In the genomic region with DNA sequence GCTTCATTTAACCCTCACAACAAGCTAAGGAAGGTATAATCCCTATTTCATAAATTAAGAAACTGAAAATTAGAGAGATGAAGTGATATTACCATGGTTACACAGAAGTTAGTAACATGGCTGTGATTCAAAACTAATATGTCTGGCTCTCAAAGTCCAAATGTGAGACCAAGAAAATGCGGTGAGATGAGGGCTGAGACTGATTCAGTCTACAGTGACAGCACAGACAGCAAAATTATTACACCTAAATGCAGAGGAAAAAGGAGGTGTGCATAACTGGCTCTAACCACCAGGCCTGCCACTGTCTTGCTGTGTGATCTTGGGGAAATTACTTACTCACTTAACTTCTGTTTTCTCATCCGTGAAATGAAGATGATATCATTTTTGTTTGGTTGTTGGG, we compare ENCODE assay signal across 24 cellular contexts.
DNase-seq lines count a peak whose midpoint lies in the region; ATAC-seq, FAIRE-seq and TF ChIP-seq lines count a peak whose summit lies in the region.
"Had no signal": no experiment of that assay in that cellular context is flagged by ENCODE, and none has a peak within 500 bp of the region (broad histone marks: within the 10 kb centered on the region; RNA-seq: fewer than 3 reads in every experiment).

No MANE protein-coding gene starts in this region.

- H3K4me1 ChIP-seq in keratinocyte (ENCODE audit: control insufficient read depth, extremely low read depth, insufficient read depth, low read length) (no peaks in the 10 kb centered on the region), right cardiac atrium (ENCODE audit: control insufficient read depth, insufficient read depth, low read length) (no peaks in the 10 kb centered on the region)
- H3K4me1 ChIP-seq: ascending aorta, SJSA1 had no signal

- WGBS in right cardiac atrium, result 66% methylated on average over 2 of the region's 2 CpGs

- no peak overlapping the region for H3K4me2 ChIP-seq in keratinocyte (ENCODE audit: control insufficient read depth, extremely low read depth, insufficient read depth, low read depth, low read length)
- H3K4me2 ChIP-seq: GM23338 had no signal

- no peaks in the 10 kb centered on the region for H4K20me1 ChIP-seq in keratinocyte (ENCODE audit: control insufficient read depth, extremely low read depth, insufficient read depth, low read length)

- H3K79me2 ChIP-seq in keratinocyte (ENCODE audit: control insufficient read depth, insufficient read depth, low read length), result no peaks in the 10 kb centered on the region

- no peak for TF ChIP-seq POLR2A in H54 (IDR thresholded peaks at IDR 0.05; ENCODE audit: low read depth, low read length)

- H3K27me3 ChIP-seq in keratinocyte (ENCODE audit: control insufficient read depth, extremely low read depth, insufficient read depth, low read length) (no peaks in the 10 kb centered on the region), right cardiac atrium (ENCODE audit: control insufficient read depth, insufficient read depth) (no peaks in the 10 kb centered on the region)
- H3K27me3 ChIP-seq: ascending aorta, SJSA1 had no signal

- H3K9me3 ChIP-seq in keratinocyte (ENCODE audit: control insufficient read depth, low read depth, low read length), result no peaks in the 10 kb centered on the region
- H3K9me3 ChIP-seq in right cardiac atrium (ENCODE audit: control insufficient read depth, low read length), result no peaks in the 10 kb centered on the region
- H3K9me3 ChIP-seq: ascending aorta, SJSA1 had no signal

- dilution Hi-C loops in keratinocyte (cut with MboI; ENCODE audit: extremely low pct_ligation_motif_present, low sequenced_read_pairs), result no loop called here

- FAIRE-seq in H54 (lab: Jason Lieb, UNC) (peak; percentile 23), keratinocyte (lab: Jason Lieb, UNC) (peak; percentile 13)

- H3K9me1 ChIP-seq in keratinocyte (ENCODE audit: control insufficient read depth, extremely low read depth, insufficient read depth, low read length), result no peaks in the 10 kb centered on the region

- no peaks in the 10 kb centered on the region for H3K36me3 ChIP-seq in keratinocyte (ENCODE audit: control insufficient read depth in 2 of 2, extremely low read depth in 1 of 2, insufficient read depth in 2 of 2, low read length in 2 of 2)
- H3K36me3 ChIP-seq: ascending aorta, SJSA1 had no signal

- H2AFZ ChIP-seq in keratinocyte (ENCODE audit: control insufficient read depth, low read length), result no peak overlapping the region

- no peak overlapping the region for H3K27ac ChIP-seq in keratinocyte (ENCODE audit: control insufficient read depth, insufficient read depth, low read length)
- H3K27ac ChIP-seq in right cardiac atrium (ENCODE audit: low read length), result no peak overlapping the region
- H3K27ac ChIP-seq: ascending aorta, SJSA1 had no signal

- ATAC-seq in GM18868 (IDR thresholded peaks at IDR 0.05; ENCODE audit: unreplicated experiment), result peak; percentile 54
- ATAC-seq in HG03108 (IDR thresholded peaks at IDR 0.05; ENCODE audit: unreplicated experiment), result peak; percentile 46
- ATAC-seq in sciatic nerve, result no peak
- no peak for ATAC-seq in right cardiac atrium
- ATAC-seq: activated CD4-positive, alpha-beta T cell treated with anti-CD3 and anti-CD28 coated beads for 36 hours; GM23338; left colon; naive thymus-derived CD4-positive, alpha-beta T cell; stimulated activated naive CD8-positive, alpha-beta T cell treated with anti-CD3 and anti-CD28 coated beads, Interleukin-15, Interleukin-2, amounts not matched to agents 100 U/mL and 50 U/mL, for 24 hours had no signal

- TF ChIP-seq CTCF in keratinocyte (optimal IDR thresholded peaks at IDR 0.05 in 1 of 3, IDR thresholded peaks at IDR 0.05 in 1 of 3, conservative IDR thresholded peaks at IDR 0.05 in 1 of 3; ENCODE audit: extremely low read depth in 1 of 3, insufficient read depth in 2 of 3, low read length in 3 of 3), result no peak

- intact Hi-C loops in sciatic nerve (cut with DNase I) (no loop called here), right cardiac atrium (cut with DNase I) (no loop called here)

- H3K4me3 ChIP-seq in keratinocyte (ENCODE audit: control insufficient read depth in 2 of 3, extremely low read depth in 1 of 3, insufficient read depth in 2 of 3, low read depth in 1 of 3, low read length in 3 of 3), result no peak overlapping the region
- H3K4me3 ChIP-seq in right cardiac atrium (ENCODE audit: low read length), result no peak overlapping the region
- H3K4me3 ChIP-seq: ascending aorta, GM23338, SJSA1 had no signal

- no peak overlapping the region for H3K9ac ChIP-seq in keratinocyte (ENCODE audit: control insufficient read depth, extremely low read depth, insufficient read depth, low read length)

- DNase-seq in H54 (ENCODE audit: insufficient read length, low spot score), result no peak
- DNase-seq in keratinocyte (ENCODE audit: low read depth, low spot score), result no peak
- no peak for DNase-seq in sciatic nerve (ENCODE audit: low spot score)
- DNase-seq in AG08395 (ENCODE audit: low spot score), result no peak
- no peak for DNase-seq in right cardiac atrium
- DNase-seq: activated CD4-positive, alpha-beta T cell treated with anti-CD3 and anti-CD28 coated beads for 36 hours; activated CD8-positive, alpha-beta memory T cell treated with anti-CD3 and anti-CD28 coated beads for 24 hours; activated T-cell treated with anti-CD3 and anti-CD28 coated beads, Interleukin-2, amount 50 U/mL, for 24 hours; caudate nucleus; CD4-positive, alpha-beta T cell; GDM1; KBM-7; left colon; naive thymus-derived CD4-positive, alpha-beta T cell; NCI-H1436 treated with DMSO at 0.1 percent for 48 hours; NCI-H524; stimulated activated CD4-positive, alpha-beta T cell treated with anti-CD3 and anti-CD28 coated beads, Interleukin-4, amount 100 ng/mL, for 4 hours; stimulated activated naive CD8-positive, alpha-beta T cell treated with anti-CD3 and anti-CD28 coated beads, Interleukin-15, Interleukin-2, amounts not matched to agents 100 U/mL and 50 U/mL, for 24 hours; T-helper 1 cell had no signal

Comparison
In these comparisons a context has a peak if more than half of its experiments do, and no peak if none do; other contexts are left out.
1. ATAC-seq: peak in GM18868 (single experiment) and HG03108 (single experiment); none in sciatic nerve (single experiment) and right cardiac atrium (0 of 2).